In genomic region chr3:177746259-177747021, GRCh38 we compare ENCODE assay signal across 15 cellular contexts.
DNase-seq lines count a peak whose midpoint lies in the region; ATAC-seq and TF ChIP-seq lines count a peak whose summit lies in the region.
"Had no signal": no experiment of that assay in that cellular context is flagged by ENCODE, and none has a peak within 500 bp of the region (broad histone marks: within the 10 kb centered on the region; RNA-seq: fewer than 3 reads in every experiment).

No MANE protein-coding gene starts in this region.

- no peak overlapping the region for H2BK15ac ChIP-seq in neuronal stem cell (ENCODE audit: low read length)

- in situ Hi-C loops in HAP-1 (cut with MboI; ENCODE audit: low sequenced_read_pairs), result no loop called here

- H2BK120ac ChIP-seq in neuronal stem cell (ENCODE audit: low read depth, low read length), result no peak overlapping the region

- 81% methylated on average over 6 of the region's 6 CpGs for WGBS in SK-N-SH (ENCODE audit: low lambda C conversion rate)
- WGBS in neuronal stem cell (ENCODE audit: extremely low coverage in 2 of 2, insufficient read length in 2 of 2, insufficient replicate concordance in 1 of 2), 2 donors, result no CpG with 5 or more reads among the region's 6 CpGs

- H3K9me3 ChIP-seq in SK-N-SH (no peaks in the 10 kb centered on the region), neuronal stem cell (replicated peaks in 1 of 2; ENCODE audit: control insufficient read depth in 2 of 2, insufficient read depth in 1 of 2, low read depth in 1 of 2, low read length in 2 of 2) (no peaks in the 10 kb centered on the region), Karpas-422 (ENCODE audit: low read length) (no peaks in the 10 kb centered on the region), HAP-1 (no peaks in the 10 kb centered on the region)
- H3K9me3 ChIP-seq: pancreas, thoracic aorta had no signal

- peak overlapping the region; percentile 27; the same call in 1 of the 2 replicates for H2AFZ ChIP-seq in SK-N-SH (ENCODE audit: low read depth)
- peak overlapping the region; percentile 69 for H2AFZ ChIP-seq in neuronal stem cell (ENCODE audit: low read length)
- H2AFZ ChIP-seq in Karpas-422 (ENCODE audit: low read length), result no peak overlapping the region

- no peak overlapping the region for H3K4ac ChIP-seq in neuronal stem cell (ENCODE audit: low read length)

- DNase-seq in GM12865 (ENCODE audit: low read depth) (peak; percentile 60), SK-N-SH (no peak), fibroblast of gingiva (ENCODE audit: low read depth) (peak; percentile 74), neuronal stem cell (ENCODE audit: low spot score) (no peak), Karpas-422 (no peak), HAP-1 (ENCODE audit: low spot score in 2 of 2) (no peak)
- DNase-seq in activated CD4-positive, CD25-positive, alpha-beta regulatory T cell (lab: John Stamatoyannopoulos, UW), result no peak
- DNase-seq: activated CD4-positive, alpha-beta memory T cell treated with anti-CD3 and anti-CD28 coated beads, Interleukin-2, amount 10 ng/mL, durations not matched to agents 7 days and 5 days; activated gamma-delta T cell; caudate nucleus; NCI-H1930; pancreas; T-helper 9 cell had no signal

- no peak overlapping the region for H3K9ac ChIP-seq in SK-N-SH
- H3K9ac ChIP-seq in neuronal stem cell (ENCODE audit: low read depth, low read length, poor library complexity), result no peak overlapping the region
- no peak overlapping the region for H3K9ac ChIP-seq in Karpas-422 (ENCODE audit: low read length)

- H3K9me2 ChIP-seq in SK-N-SH, result no peaks in the 10 kb centered on the region
- no peaks in the 10 kb centered on the region for H3K9me2 ChIP-seq in Karpas-422 (replicated peaks; ENCODE audit: insufficient read depth, low read length)

- no peak overlapping the region for H3K14ac ChIP-seq in neuronal stem cell (ENCODE audit: low read length)

- peak in 1 of 2 experiments; percentile 25; a peak in 1 of 4 replicates for TF ChIP-seq EP300 in SK-N-SH (IDR thresholded peaks at IDR 0.05; ENCODE audit: borderline replicate concordance in 1 of 2, low read depth in 1 of 2, low read length in 1 of 2)

- TF ChIP-seq RAD21 in SK-N-SH (IDR thresholded peaks at IDR 0.05; ENCODE audit: low read length), result no peak

- no peak overlapping the region for H2BK12ac ChIP-seq in neuronal stem cell (ENCODE audit: low read length)

- CTCF ChIA-PET in SK-N-SH (lab: Yijun Ruan, JAX), result interaction anchor here (0.9 kb wide), 1 partner anchor 639 kb away, joined by 3 read pairs; no protein-coding TSS in a partner anchor

- no peak overlapping the region for H4K91ac ChIP-seq in neuronal stem cell (ENCODE audit: low read depth, low read length, poor library complexity)

- no peak overlapping the region for H4K8ac ChIP-seq in neuronal stem cell (ENCODE audit: low read depth, low read length)

- H2AK5ac ChIP-seq in neuronal stem cell (ENCODE audit: low read depth, low read length), result no peak overlapping the region

- H4K20me1 ChIP-seq in SK-N-SH (ENCODE audit: insufficient read depth) (no peaks in the 10 kb centered on the region), Karpas-422 (ENCODE audit: insufficient read depth, low read depth, low read length) (no peaks in the 10 kb centered on the region)

- no peaks in the 10 kb centered on the region for H3K79me1 ChIP-seq in neuronal stem cell (ENCODE audit: low read depth, low read length)

- no peak overlapping the region for H2BK5ac ChIP-seq in neuronal stem cell (ENCODE audit: low read length)

- H3K4me3 ChIP-seq in GM12865 (ENCODE audit: low read depth, low read length), result no peak overlapping the region
- no peak overlapping the region for H3K4me3 ChIP-seq in SK-N-SH (ENCODE audit: low read depth in 2 of 2, low read length in 1 of 2)
- H3K4me3 ChIP-seq in neuronal stem cell (ENCODE audit: low read length in 2 of 2), result no peak overlapping the region
- no peak overlapping the region for H3K4me3 ChIP-seq in Karpas-422 (ENCODE audit: low read length)
- no peak overlapping the region for H3K4me3 ChIP-seq in HAP-1
- H3K4me3 ChIP-seq: pancreas, thoracic aorta had no signal

- POLR2A ChIA-PET in SK-N-SH (lab: Yijun Ruan, JAX), result no interaction called here

- H3K27me3 ChIP-seq in SK-N-SH (ENCODE audit: insufficient read depth) (no peaks in the 10 kb centered on the region), neuronal stem cell (ENCODE audit: control insufficient read depth in 3 of 3, insufficient read depth in 3 of 3, low read depth in 1 of 3, low read length in 3 of 3) (no peaks in the 10 kb centered on the region), Karpas-422 (ENCODE audit: low read length) (no peaks in the 10 kb centered on the region), HAP-1 (ENCODE audit: low read depth) (no peaks in the 10 kb centered on the region)
- H3K27me3 ChIP-seq: pancreas had no signal

- no peak for TF ChIP-seq CTCF in GM12865 (IDR thresholded peaks at IDR 0.05; ENCODE audit: insufficient read depth, low read depth, low read length, missing control alignments)
- no peak for TF ChIP-seq CTCF in SK-N-SH (IDR thresholded peaks at IDR 0.05)

- H3K18ac ChIP-seq in neuronal stem cell (ENCODE audit: low read length), result no peak overlapping the region

- no peak overlapping the region for H3K4me2 ChIP-seq in SK-N-SH
- H3K4me2 ChIP-seq in neuronal stem cell (ENCODE audit: insufficient read depth, low read length, poor library complexity, severe bottlenecking), result no peak overlapping the region
- H3K4me2 ChIP-seq in Karpas-422 (ENCODE audit: low read depth, low read length, poor library complexity, severe bottlenecking), result no peak overlapping the region

- no peak overlapping the region for H3K23ac ChIP-seq in neuronal stem cell (ENCODE audit: low read depth, low read length, poor library complexity)

- no peaks in the 10 kb centered on the region for H3K79me2 ChIP-seq in SK-N-SH (ENCODE audit: insufficient read depth)
- no peaks in the 10 kb centered on the region for H3K79me2 ChIP-seq in Karpas-422 (ENCODE audit: low read length)

- peaks cover 6% of the 10 kb centered on the region for H3F3A ChIP-seq in SK-N-SH (replicated peaks; ENCODE audit: insufficient read depth)

- H3K36me3 ChIP-seq in SK-N-SH (replicated peaks in 1 of 2; ENCODE audit: control insufficient read depth in 1 of 2, insufficient read depth in 2 of 2, low read length in 1 of 2), result no peaks in the 10 kb centered on the region
- no peaks in the 10 kb centered on the region for H3K36me3 ChIP-seq in neuronal stem cell (replicated peaks in 1 of 2; ENCODE audit: control insufficient read depth in 2 of 2, insufficient read depth in 2 of 2, low read length in 2 of 2)
- no peaks in the 10 kb centered on the region for H3K36me3 ChIP-seq in Karpas-422 (ENCODE audit: insufficient read depth, low read length)
- no peaks in the 10 kb centered on the region for H3K36me3 ChIP-seq in HAP-1 (replicated peaks)
- H3K36me3 ChIP-seq: pancreas, thoracic aorta had no signal

- H3K4me1 ChIP-seq in SK-N-SH (ENCODE audit: control insufficient read depth in 1 of 2, insufficient read depth in 2 of 2, low read depth in 1 of 2, low read length in 1 of 2), result peaks cover 0 to 5% of the 10 kb centered on the region in 2 experiments; a peak in 2 of 4 replicates
- peaks cover 2 to 7% of the 10 kb centered on the region in 2 donors for H3K4me1 ChIP-seq in neuronal stem cell (ENCODE audit: control insufficient read depth in 2 of 2, insufficient read depth in 1 of 2, low read depth in 1 of 2, low read length in 2 of 2)
- no peaks in the 10 kb centered on the region for H3K4me1 ChIP-seq in Karpas-422 (ENCODE audit: low read length)
- no peaks in the 10 kb centered on the region for H3K4me1 ChIP-seq in HAP-1
- H3K4me1 ChIP-seq: pancreas had no signal

- no peak for ATAC-seq in HG02973 (IDR thresholded peaks at IDR 0.05; ENCODE audit: unreplicated experiment)
- ATAC-seq: pancreas had no signal

- H3K27ac ChIP-seq in SK-N-SH (ENCODE audit: low read depth in 2 of 2, low read length in 1 of 2) (peak overlapping the region in 1 of 2 experiments; percentile 56; a peak in 2 of 4 replicates), neuronal stem cell (replicated peaks; ENCODE audit: low read length) (peak overlapping the region; percentile 40), Karpas-422 (ENCODE audit: low read length) (no peak overlapping the region)
- H3K27ac ChIP-seq: pancreas had no signal

TF ChIP-seq in SK-N-SH, 30 proteins besides CTCF, POLR2A, EP300 and RAD21 (continues in another document):
- TF ChIP-seq TCF12 (IDR thresholded peaks at IDR 0.05) (peak; percentile 50; the same call in 1 of the 2 replicates), SIN3A (IDR thresholded peaks at IDR 0.05; ENCODE audit: borderline replicate concordance, low read depth, low read length) (no peak), MXI1 (IDR thresholded peaks at IDR 0.05; ENCODE audit: low read depth, low read length) (no peak), NFIC (IDR thresholded peaks at IDR 0.05; ENCODE audit: borderline replicate concordance) (peak; percentile 19; the same call in 1 of the 2 replicates), GABPA (IDR thresholded peaks at IDR 0.05; ENCODE audit: low read depth) (no peak), RFX5 (IDR thresholded peaks at IDR 0.05; ENCODE audit: low read length) (no peak), CHD2 (IDR thresholded peaks at IDR 0.05; ENCODE audit: low read length, partially characterized antibody) (no peak), IRF3 (IDR thresholded peaks at IDR 0.05; ENCODE audit: low read depth, low read length) (no peak), TEAD4 (IDR thresholded peaks at IDR 0.05; ENCODE audit: borderline replicate concordance, insufficient read depth) (0 out of 2 replicates have a peak, but pooled peaks have one; percentile 19)

Comparison
In these comparisons a context has a peak if more than half of its experiments do, and no peak if none do; other contexts are left out.
1. DNase-seq: peak in GM12865 (single experiment) and fibroblast of gingiva (single experiment); none in SK-N-SH (single experiment), neuronal stem cell (single experiment), activated CD4-positive, CD25-positive, alpha-beta regulatory T cell (0 of 4), Karpas-422 (single experiment) and HAP-1 (0 of 2).